18 cellular contexts compared by ENCODE assay signal in genomic region chr6:142171351-142171750, GRCh38. TPM values are rescaled to one million over a fixed set of nuclear protein-coding genes. Genes with fewer than 3 reads are reported as not detected.
DNase-seq lines count a peak whose midpoint lies in the region; ATAC-seq, FAIRE-seq and TF ChIP-seq lines count a peak whose summit lies in the region.
"Had no signal": no experiment of that assay in that cellular context is flagged by ENCODE, and none has a peak within 500 bp of the region (broad histone marks: within the 10 kb centered on the region; RNA-seq: fewer than 3 reads in every experiment).

No MANE protein-coding gene starts in this region.

- no peak overlapping the region for H3K9ac ChIP-seq in K562 (ENCODE audit: insufficient read depth in 1 of 2, low read depth in 2 of 2, low read length in 2 of 2)
- H3K9ac ChIP-seq: GM23248 had no signal

- POLR2A ChIA-PET in K562 (lab: Yijun Ruan, JAX) = interaction anchor here (1.1 kb wide), 1 partner anchor 15 kb away, joined by 3 read pairs; no protein-coding TSS in a partner anchor

- TF ChIP-seq EP300 in K562 (IDR thresholded peaks at IDR 0.05; ENCODE audit: low read length) = no peak

- DNase-seq in DMS53 (lab: John Stamatoyannopoulos, UW) = peak; percentile 48
- DNase-seq in K562 (ENCODE audit: extremely low read depth in 1 of 4, low spot score in 3 of 4) = no peak
- DNase-seq in right lobe of liver = no peak
- DNase-seq in activated T-cell treated with anti-CD3 and anti-CD28 coated beads, Interleukin-2, amount 50 U/mL, for 48 hours = no peak
- DNase-seq in omental fat pad (ENCODE audit: low spot score) = no peak
- DNase-seq: AML-193; Caco-2; CD4-positive, alpha-beta T cell; DMS79 treated with DMSO at 0.1 percent for 48 hours; GF-D8; GM23248 had no signal

- H3K9me1 ChIP-seq in K562 (ENCODE audit: control insufficient read depth, insufficient read depth, low read length) = no peaks in the 10 kb centered on the region

- TF ChIP-seq POLR2A in K562 (conservative IDR thresholded peaks at IDR 0.05) (no peak), right lobe of liver (IDR thresholded peaks at IDR 0.05) (no peak)

- no peak for ATAC-seq in K562
- peak in 3 of 4 donors; percentile 33 to 51 (median 44) for ATAC-seq in right lobe of liver
- ATAC-seq in omental fat pad (ENCODE audit: low FRiP score) = no peak
- ATAC-seq in GM18873 (IDR thresholded peaks at IDR 0.05; ENCODE audit: low FRiP score, unreplicated experiment) = no peak

- H3K4me3 ChIP-seq in K562 (no peak overlapping the region), right lobe of liver (no peak overlapping the region)
- H3K4me3 ChIP-seq: GM23248, HAP-1 had no signal

- no peak overlapping the region for H2AFZ ChIP-seq in K562 (ENCODE audit: low read depth, low read length)
- H2AFZ ChIP-seq: GM23248 had no signal

- in situ Hi-C loops in K562 (cut with MboI) = no loop called here

- 0 out of 3 replicates have a peak, but pooled peaks cover 1% of the 10 kb centered on the region for H3K79me2 ChIP-seq in K562 (ENCODE audit: control insufficient read depth, insufficient read depth, low read length)

- H3K4me2 ChIP-seq in K562 (ENCODE audit: insufficient read depth, low read length) = no peak overlapping the region

- H3K27ac ChIP-seq in K562 (ENCODE audit: extremely low read depth, low read depth, low read length) = no peak overlapping the region
- peak overlapping the region in 1 of 3 donors; percentile 1 for H3K27ac ChIP-seq in right lobe of liver
- H3K27ac ChIP-seq: C4-2B, GM23248 had no signal

- no peaks in the 10 kb centered on the region for H3K27me3 ChIP-seq in K562 (ENCODE audit: control insufficient read depth in 2 of 2, insufficient read depth in 2 of 2, low read length in 2 of 2)
- no peaks in the 10 kb centered on the region for H3K27me3 ChIP-seq in right lobe of liver

- peaks cover 50% of the 10 kb centered on the region for H3K36me3 ChIP-seq in K562 (ENCODE audit: control insufficient read depth, insufficient read depth, low read length)
- H3K36me3 ChIP-seq in right lobe of liver = peaks cover 0 to 13% (median 3%) of the 10 kb centered on the region in 4 donors

- intact Hi-C loops in K562 (cut with micrococcal nuclease) = no loop called here
- intact Hi-C loops in right lobe of liver (cut with DNase I) = no loop called here

- CTCF ChIA-PET in K562 (lab: Yijun Ruan, JAX; ENCODE audit: low intra/inter-chr PET ratio) = no interaction called here

- no peaks in the 10 kb centered on the region for H3K9me3 ChIP-seq in K562 (replicated peaks; ENCODE audit: control insufficient read depth, insufficient read depth, low read depth, low read length)
- H3K9me3 ChIP-seq in right lobe of liver = no peaks in the 10 kb centered on the region
- H3K9me3 ChIP-seq: Caco-2, HAP-1 had no signal

- BruUV-seq in K562 (replicated peaks; lab: Mats Ljungman, UMichigan) = no TSS peak

- H4K20me1 ChIP-seq in K562 (replicated peaks; ENCODE audit: control insufficient read depth, insufficient read depth, low read length) = no peaks in the 10 kb centered on the region

- no peak for TF ChIP-seq RAD21 in K562 (CRISPR knock-in tag; conservative IDR thresholded peaks at IDR 0.05 in 1 of 2, IDR thresholded peaks at IDR 0.05 in 1 of 2)

- FAIRE-seq in K562 (lab: Jason Lieb, UNC) = no peak
- FAIRE-seq: A204.1, D721Med had no signal

- TF ChIP-seq CTCF in K562 (IDR thresholded peaks at IDR 0.05 in 2 of 3, conservative IDR thresholded peaks at IDR 0.05 in 1 of 3; ENCODE audit: insufficient read depth in 2 of 3, low read depth in 1 of 3, low read length in 3 of 3) (no peak), right lobe of liver (IDR thresholded peaks at IDR 0.05) (no peak), omental fat pad (IDR thresholded peaks at IDR 0.05) (no peak)

- no peaks in the 10 kb centered on the region for H3K4me1 ChIP-seq in K562 (replicated peaks in 1 of 2; ENCODE audit: control insufficient read depth in 2 of 2, insufficient read depth in 2 of 2, low read length in 2 of 2)
- H3K4me1 ChIP-seq in right lobe of liver = peaks cover 0 to 29% (median 2%) of the 10 kb centered on the region in 4 donors
- H3K4me1 ChIP-seq: Caco-2, HAP-1 had no signal

TF ChIP-seq in K562, 482 proteins besides CTCF, POLR2A, EP300 and RAD21:
- TF ChIP-seq OTX1 (CRISPR knock-in tag; IDR thresholded peaks at IDR 0.05) (no peak), JUNB (CRISPR knock-in tag; conservative IDR thresholded peaks at IDR 0.05) (no peak), CCAR2 (IDR thresholded peaks at IDR 0.05; ENCODE audit: low read depth, low read length) (no peak), E2F3 (CRISPR knock-in tag; IDR thresholded peaks at IDR 0.05) (no peak), CAMTA2 (CRISPR knock-in tag; conservative IDR thresholded peaks at IDR 0.05) (no peak), ZNF316 (IDR thresholded peaks at IDR 0.05) (peak; percentile 47)
TF ChIP-seq in K562: peak in this region for 1.

RNA-seq across cellular contexts. Expression of gene VTA1, which starts 24.3 kb away (rescaled TPM):
- total RNA-seq in K562 (2011; cell fraction: chromatin; rRNA removed; ENCODE audit: low replicate concordance) = 21.6 and 31.6 TPM in 2 replicates
- 6.0 and 11.2 TPM in 2 replicates for total RNA-seq in K562 (2011; cell fraction: nucleolus; rRNA removed)
- total RNA-seq in K562 (2011; cell fraction: nucleoplasm; rRNA removed) = 17.5 and 23.1 TPM in 2 replicates
- total RNA-seq in K562 (2014; rRNA removed) (47.8 and 56.8 TPM in 2 replicates), K562 (2014; rRNA removed; fragmentation: Illumina TruSeq; extraction: Trizol) (84.6 and 92.9 TPM in 2 replicates), K562 (2015; rRNA removed; fragmentation: Illumina TruSeq; extraction: Trizol) (77.1 and 83.9 TPM in 2 replicates), K562 (2021) (59.8 and 66.2 TPM in 2 replicates), right lobe of liver (10 to 100 TPM; 17.3 to 43.0 (median 23.4) TPM), omental fat pad (10 to 100 TPM; 27.4 to 38.5 (median 34.9) TPM)
- polyA plus RNA-seq in K562 (2011; rRNA removed) (109 and 137 TPM in 2 replicates), K562 (2014; fragmentation: Illumina TruSeq; extraction: Trizol) (91.7 and 120 TPM in 2 replicates), K562 (2014; fragmentation: Nextera tagmentation; extraction: Ambion mirVana) (100 to 1,000 TPM; 163 to 182 TPM), K562 (2014; rRNA removed) (65.5 and 67.4 TPM in 2 replicates)
- polyA plus RNA-seq in K562 (2011; cell fraction: cytosol; rRNA removed) = 72.1 and 78.2 TPM in 2 replicates
- polyA plus RNA-seq in K562 (2011; cell fraction: nucleus; rRNA removed) = 23.4 and 34.0 TPM in 2 replicates
- polyA plus RNA-seq in K562 (2012) = 56.4 and 60.0 TPM in 2 replicates
- polyA minus RNA-seq in K562 (2011; rRNA and poly(A)+ RNA removed) = 133 and 157 TPM in 2 replicates
- polyA minus RNA-seq in K562 (2011; cell fraction: cytosol; rRNA and poly(A)+ RNA removed) = 37.9 and 56.0 TPM in 2 replicates
- polyA minus RNA-seq in K562 (2011; cell fraction: nucleus; rRNA and poly(A)+ RNA removed) = 14.8 and 26.5 TPM in 2 replicates

RNA-seq across cellular contexts. Expression of gene NMBR, which starts 24.4 kb away (rescaled TPM):
- not detected in 2 replicates for total RNA-seq in K562 (2011; cell fraction: chromatin; rRNA removed; ENCODE audit: low replicate concordance)
- total RNA-seq in K562 (2011; cell fraction: nucleolus; rRNA removed) = not detected in 2 replicates
- total RNA-seq in K562 (2011; cell fraction: nucleoplasm; rRNA removed) = not detected in 2 replicates
- not detected in 2 replicates for total RNA-seq in K562 (2014; rRNA removed)
- not detected in 2 replicates for total RNA-seq in K562 (2014; rRNA removed; fragmentation: Illumina TruSeq; extraction: Trizol)
- total RNA-seq in K562 (2015; rRNA removed; fragmentation: Illumina TruSeq; extraction: Trizol) = not detected in 2 replicates
- total RNA-seq in K562 (2021) = not detected in 2 replicates
- polyA plus RNA-seq in K562 (2011; rRNA removed) = not detected in 2 replicates
- not detected in 2 replicates for polyA plus RNA-seq in K562 (2011; cell fraction: cytosol; rRNA removed)
- polyA plus RNA-seq in K562 (2011; cell fraction: nucleus; rRNA removed) = not detected in 2 replicates
- polyA plus RNA-seq in K562 (2012) = not detected in 2 replicates
- not detected in 2 replicates for polyA plus RNA-seq in K562 (2014; fragmentation: Illumina TruSeq; extraction: Trizol)
- polyA plus RNA-seq in K562 (2014; fragmentation: Nextera tagmentation; extraction: Ambion mirVana) = not detected
- polyA plus RNA-seq in K562 (2014; rRNA removed) = not detected in 2 replicates
- not detected in 2 replicates for polyA minus RNA-seq in K562 (2011; rRNA and poly(A)+ RNA removed)
- not detected in 2 replicates for polyA minus RNA-seq in K562 (2011; cell fraction: cytosol; rRNA and poly(A)+ RNA removed)
- polyA minus RNA-seq in K562 (2011; cell fraction: nucleus; rRNA and poly(A)+ RNA removed) = not detected in 2 replicates
- not detected for total RNA-seq in right lobe of liver
- total RNA-seq in omental fat pad = not detected
- total RNA-seq: Caco-2; CD4-positive, alpha-beta T cell; GM23248; H4 had no signal
- polyA plus RNA-seq: BJ, GM23248 had no signal

RNA-seq across cellular contexts. Expression of gene GJE1, which starts 38.6 kb away (rescaled TPM):
- total RNA-seq in K562 (2011; cell fraction: chromatin; rRNA removed; ENCODE audit: low replicate concordance) = not detected in 2 replicates
- not detected in 2 replicates for total RNA-seq in K562 (2011; cell fraction: nucleolus; rRNA removed)
- not detected in 2 replicates for total RNA-seq in K562 (2011; cell fraction: nucleoplasm; rRNA removed)
- not detected in 2 replicates for total RNA-seq in K562 (2014; rRNA removed)
- not detected in 2 replicates for total RNA-seq in K562 (2014; rRNA removed; fragmentation: Illumina TruSeq; extraction: Trizol)
- not detected in 2 replicates for total RNA-seq in K562 (2015; rRNA removed; fragmentation: Illumina TruSeq; extraction: Trizol)
- not detected in 2 replicates for total RNA-seq in K562 (2021)
- polyA plus RNA-seq in K562 (2011; rRNA removed) = not detected in 2 replicates
- polyA plus RNA-seq in K562 (2011; cell fraction: cytosol; rRNA removed) = not detected in 2 replicates
- polyA plus RNA-seq in K562 (2011; cell fraction: nucleus; rRNA removed) = not detected in 2 replicates
- not detected in 2 replicates for polyA plus RNA-seq in K562 (2012)
- polyA plus RNA-seq in K562 (2014; fragmentation: Illumina TruSeq; extraction: Trizol) = not detected in 2 replicates
- not detected for polyA plus RNA-seq in K562 (2014; fragmentation: Nextera tagmentation; extraction: Ambion mirVana)
- polyA plus RNA-seq in K562 (2014; rRNA removed) = not detected in 2 replicates
- polyA minus RNA-seq in K562 (2011; rRNA and poly(A)+ RNA removed) = not detected in 2 replicates
- polyA minus RNA-seq in K562 (2011; cell fraction: cytosol; rRNA and poly(A)+ RNA removed) = not detected in 2 replicates
- polyA minus RNA-seq in K562 (2011; cell fraction: nucleus; rRNA and poly(A)+ RNA removed) = not detected in 2 replicates
- not detected for total RNA-seq in right lobe of liver
- not detected for total RNA-seq in omental fat pad
- total RNA-seq: Caco-2; CD4-positive, alpha-beta T cell; GM23248; H4 had no signal
- polyA plus RNA-seq: BJ, GM23248 had no signal

Comparison
In these comparisons a context has a peak if more than half of its experiments do, and no peak if none do; other contexts are left out.
1. ATAC-seq: peak in right lobe of liver (3 of 4); none in K562 (single experiment), omental fat pad (single experiment) and GM18873 (single experiment).